11 cellular contexts compared by ENCODE assay signal in genomic region chr6:167351656-167352354, GRCh38. TPM values are rescaled to one million over a fixed set of nuclear protein-coding genes. Genes with fewer than 3 reads are reported as not detected.
DNase-seq lines count a peak whose midpoint lies in the region; ATAC-seq, FAIRE-seq and TF ChIP-seq lines count a peak whose summit lies in the region.
"Had no signal": no experiment of that assay in that cellular context is flagged by ENCODE, and none has a peak within 500 bp of the region (broad histone marks: within the 10 kb centered on the region; RNA-seq: fewer than 3 reads in every experiment).

No MANE protein-coding gene starts in this region.

- H3K79me2 ChIP-seq in SK-N-SH (ENCODE audit: insufficient read depth), result no peaks in the 10 kb centered on the region

- H3K9me2 ChIP-seq in SK-N-SH, result no peaks in the 10 kb centered on the region

- H3K4me3 Mint-ChIP-seq in IgD-negative memory B cell, result peak overlapping the region; percentile 81 to 96 (median 90)
- peak overlapping the region; percentile 80 for H3K4me3 Mint-ChIP-seq in stimulated activated effector memory CD8-positive, alpha-beta T cell treated with anti-CD3 and anti-CD28 coated beads, Interleukin-12 subunit alpha, Interleukin-12 subunit beta, amount 100 ng/mL, for 72 hours
- H3K4me3 Mint-ChIP-seq: dendritic cell treated with granulocyte-macrophage colony-stimulating factor and Interleukin-4, amounts not matched to agents 40 ng/mL and 50 ng/mL, for 4 days had no signal

- peak overlapping the region; percentile 73 to 91 (median 74) for H3K27ac Mint-ChIP-seq in IgD-negative memory B cell
- peak overlapping the region; percentile 95 for H3K27ac Mint-ChIP-seq in stimulated activated effector memory CD8-positive, alpha-beta T cell treated with anti-CD3 and anti-CD28 coated beads, Interleukin-12 subunit alpha, Interleukin-12 subunit beta, amount 100 ng/mL, for 72 hours
- H3K27ac Mint-ChIP-seq: dendritic cell treated with granulocyte-macrophage colony-stimulating factor and Interleukin-4, amounts not matched to agents 40 ng/mL and 50 ng/mL, for 4 days had no signal

- FAIRE-seq in frontal cortex (lab: Jason Lieb, UNC), result no peak
- FAIRE-seq: A204.1 had no signal

- peaks cover 30% of the 10 kb centered on the region for H3K27me3 Mint-ChIP-seq in IgD-negative memory B cell

- H3K36me3 ChIP-seq in SK-N-SH (replicated peaks in 1 of 2; ENCODE audit: control insufficient read depth in 1 of 2, insufficient read depth in 2 of 2, low read length in 1 of 2), result no peaks in the 10 kb centered on the region
- H3K36me3 ChIP-seq in effector memory CD4-positive, alpha-beta T cell (ENCODE audit: control insufficient read depth, insufficient read depth, low read length), result no peaks in the 10 kb centered on the region

- peaks cover 0 to 6% of the 10 kb centered on the region in 2 experiments; a peak in 1 of 4 replicates for H3K4me1 ChIP-seq in SK-N-SH (ENCODE audit: control insufficient read depth in 1 of 2, insufficient read depth in 2 of 2, low read depth in 1 of 2, low read length in 1 of 2)
- H3K4me1 ChIP-seq in effector memory CD4-positive, alpha-beta T cell (ENCODE audit: control insufficient read depth, insufficient read depth, low read length, poor library complexity, severe bottlenecking), result no peaks in the 10 kb centered on the region

- H3K27ac ChIP-seq in SK-N-SH (ENCODE audit: low read depth in 2 of 2, low read length in 1 of 2), result no peak overlapping the region
- no peak overlapping the region for H3K27ac ChIP-seq in effector memory CD4-positive, alpha-beta T cell (ENCODE audit: insufficient read depth, low read length, poor library complexity, severe bottlenecking)

- no peak overlapping the region for H3K9ac ChIP-seq in SK-N-SH

- 38% methylated on average over 13 of the region's 13 CpGs for WGBS in SK-N-SH (ENCODE audit: low lambda C conversion rate)

- H3K4me2 ChIP-seq in SK-N-SH, result peak overlapping the region; percentile 83

- H3K9me3 Mint-ChIP-seq in IgD-negative memory B cell, result peaks cover 0 to 5% (median 4%) of the 10 kb centered on the region in 3 donors
- H3K9me3 Mint-ChIP-seq in stimulated activated effector memory CD8-positive, alpha-beta T cell treated with anti-CD3 and anti-CD28 coated beads, Interleukin-12 subunit alpha, Interleukin-12 subunit beta, amount 100 ng/mL, for 72 hours, result no peaks in the 10 kb centered on the region
- H3K9me3 Mint-ChIP-seq: dendritic cell treated with granulocyte-macrophage colony-stimulating factor and Interleukin-4, amounts not matched to agents 40 ng/mL and 50 ng/mL, for 4 days had no signal

- TF ChIP-seq CTCF in SK-N-SH (IDR thresholded peaks at IDR 0.05), result peak; percentile 5; the same call in 1 of the 2 replicates

- no peaks in the 10 kb centered on the region for H3K36me3 Mint-ChIP-seq in IgD-negative memory B cell
- peaks cover 18% of the 10 kb centered on the region for H3K36me3 Mint-ChIP-seq in stimulated activated effector memory CD8-positive, alpha-beta T cell treated with anti-CD3 and anti-CD28 coated beads, Interleukin-12 subunit alpha, Interleukin-12 subunit beta, amount 100 ng/mL, for 72 hours

- TF ChIP-seq EP300 in SK-N-SH (IDR thresholded peaks at IDR 0.05; ENCODE audit: borderline replicate concordance in 1 of 2, low read depth in 1 of 2, low read length in 1 of 2), result no peak

- DNase-seq in SK-N-SH (no peak), iPS-NIHi7 (ENCODE audit: extremely low spot score) (no peak), frontal cortex (ENCODE audit: low spot score in 2 of 2) (no peak)
- DNase-seq in effector memory CD4-positive, alpha-beta T cell, result no peak
- peak in 1 of 2 donors; percentile 70 for DNase-seq in stimulated activated effector memory CD8-positive, alpha-beta T cell treated with anti-CD3 and anti-CD28 coated beads, Interleukin-12 subunit alpha, Interleukin-12 subunit beta, amount 100 ng/mL, for 72 hours (ENCODE audit: low spot score in 2 of 2)

- H3F3A ChIP-seq in SK-N-SH (replicated peaks; ENCODE audit: insufficient read depth), result no peaks in the 10 kb centered on the region

- H3K27me3 ChIP-seq in SK-N-SH (ENCODE audit: insufficient read depth), result no peaks in the 10 kb centered on the region
- H3K27me3 ChIP-seq in effector memory CD4-positive, alpha-beta T cell (replicated peaks; ENCODE audit: control insufficient read depth, insufficient read depth, low read length, poor library complexity, severe bottlenecking), result no peaks in the 10 kb centered on the region

- H3K4me1 Mint-ChIP-seq in IgD-negative memory B cell, result peaks cover 2 to 21% (median 15%) of the 10 kb centered on the region in 3 donors
- H3K4me1 Mint-ChIP-seq in stimulated activated effector memory CD8-positive, alpha-beta T cell treated with anti-CD3 and anti-CD28 coated beads, Interleukin-12 subunit alpha, Interleukin-12 subunit beta, amount 100 ng/mL, for 72 hours, result peaks cover 30% of the 10 kb centered on the region

- H4K20me1 ChIP-seq in SK-N-SH (ENCODE audit: insufficient read depth), result no peaks in the 10 kb centered on the region

- no peak for TF ChIP-seq RAD21 in SK-N-SH (IDR thresholded peaks at IDR 0.05; ENCODE audit: low read length)

- peak overlapping the region; percentile 45 to 49; a peak in 2 of 4 replicates for H3K4me3 ChIP-seq in SK-N-SH (ENCODE audit: low read depth in 2 of 2, low read length in 1 of 2)
- H3K4me3 ChIP-seq in effector memory CD4-positive, alpha-beta T cell (ENCODE audit: insufficient read depth, low read depth, low read length, poor library complexity, severe bottlenecking), result peak overlapping the region; percentile 58

- no peaks in the 10 kb centered on the region for H3K9me3 ChIP-seq in SK-N-SH
- no peaks in the 10 kb centered on the region for H3K9me3 ChIP-seq in effector memory CD4-positive, alpha-beta T cell (ENCODE audit: control insufficient read depth, low read length)

- H2AFZ ChIP-seq in SK-N-SH (ENCODE audit: low read depth), result 0 out of 2 replicates have a peak overlapping the region, but pooled peaks have one; percentile 85

- no peak for ATAC-seq in SK-N-SH treated with all-trans-retinoic acid at 6 μM for 48 hours
- ATAC-seq in stimulated activated effector memory CD8-positive, alpha-beta T cell treated with anti-CD3 and anti-CD28 coated beads, Interleukin-12 subunit alpha, Interleukin-12 subunit beta, amount 100 ng/mL, for 72 hours, result peak; percentile 72
- ATAC-seq in HG03196 (IDR thresholded peaks at IDR 0.05; ENCODE audit: unreplicated experiment), result no peak

- CTCF ChIA-PET in SK-N-SH (lab: Yijun Ruan, JAX), result interaction anchor here (0.6 to 2.6 kb wide), 34 partner anchors 10 to 612 kb away, joined by 3 to 26 read pairs (median 4); partner anchors contain the start of genes TTLL2 and UNC93A

- POLR2A ChIA-PET in SK-N-SH (lab: Yijun Ruan, JAX), result no interaction called here

TF ChIP-seq in SK-N-SH, 30 proteins besides CTCF, POLR2A, EP300 and RAD21 (continues in another document):
- TF ChIP-seq MAX (IDR thresholded peaks at IDR 0.05; ENCODE audit: low read depth) (no peak), NFIC (IDR thresholded peaks at IDR 0.05; ENCODE audit: borderline replicate concordance) (no peak), CHD2 (IDR thresholded peaks at IDR 0.05; ENCODE audit: low read length, partially characterized antibody) (no peak), FOXJ3 (CRISPR knock-in tag; IDR thresholded peaks at IDR 0.05) (no peak; the same call in 1 of the 2 replicates), JUND (IDR thresholded peaks at IDR 0.05) (no peak), USF1 (IDR thresholded peaks at IDR 0.05; ENCODE audit: borderline replicate concordance, low read depth) (no peak), TAF1 (IDR thresholded peaks at IDR 0.05; ENCODE audit: borderline replicate concordance, low read depth, low read length) (no peak), POLR2AphosphoS5 (IDR thresholded peaks at IDR 0.05; ENCODE audit: low read depth, low read length) (no peak), EZH2phosphoT487 (IDR thresholded peaks at IDR 0.05; ENCODE audit: borderline replicate concordance, low read depth) (no peak), YY1 (IDR thresholded peaks at IDR 0.05; ENCODE audit: low read depth) (no peak)

TF ChIP-seq in SK-N-SH treated with all-trans-retinoic acid at 6 μM for 48 hours, 23 proteins besides CTCF, POLR2A, EP300 and RAD21:
- no peak for TF ChIP-seq ISL1 (CRISPR knock-in tag; IDR thresholded peaks at IDR 0.05)
- TF ChIP-seq ZFP3 (CRISPR knock-in tag; IDR thresholded peaks at IDR 0.05), result no peak
- no peak for TF ChIP-seq CSDC2 (CRISPR knock-in tag; IDR thresholded peaks at IDR 0.05)

RNA-seq across cellular contexts. Expression of gene TTLL2, which starts 26.9 kb away (rescaled TPM):
- polyA plus RNA-seq in SK-N-SH (2012; rRNA removed), result not detected in 2 replicates
- polyA plus RNA-seq in SK-N-SH (2012; cell fraction: cytosol; rRNA removed), result not detected in 2 replicates
- not detected in 2 replicates for polyA plus RNA-seq in SK-N-SH (2012; cell fraction: nucleus; rRNA removed)
- not detected for polyA plus RNA-seq in IgD-negative memory B cell
- 1.2 TPM for total RNA-seq in frontal cortex
- total RNA-seq: renal cortical epithelial cell had no signal
